ENCODE assay signal across 31 cellular contexts in genomic region chr12:72509893-72510292, GRCh38.
"Had no signal": no experiment of that assay in that cellular context is flagged by ENCODE, and none has a peak within 500 bp of the region (broad histone marks: within the 10 kb centered on the region; RNA-seq: fewer than 3 reads in every experiment).

No MANE protein-coding gene starts in this region.

- H3K27me3 Mint-ChIP-seq: activated CD4-positive, alpha-beta memory T cell treated with anti-CD3 and anti-CD28 coated beads for 36 hours; activated CD4-positive, alpha-beta T cell treated with anti-CD3 and anti-CD28 coated beads for 36 hours; activated CD4-positive, alpha-beta T cell treated with anti-CD3 and anti-CD28 coated beads, Interleukin-2, amount 10 ng/mL, durations not matched to agents 24 days and 14 days; activated CD8-positive, alpha-beta memory T cell treated with anti-CD3 and anti-CD28 coated beads, Interleukin-2, amount 10 ng/mL, durations not matched to agents 7 days and 5 days; activated naive CD4-positive, alpha-beta T cell treated with anti-CD3 and anti-CD28 coated beads, Interleukin-2, amount 50 U/mL, for 24 hours; activated naive CD8-positive, alpha-beta T cell treated with anti-CD3 and anti-CD28 coated beads for 36 hours; activated naive CD8-positive, alpha-beta T cell treated with anti-CD3 and anti-CD28 coated beads, Interleukin-2, amount 50 U/mL, for 24 hours; T-helper 17 cell had no signal

- H3K36me3 Mint-ChIP-seq: activated CD4-positive, alpha-beta memory T cell treated with anti-CD3 and anti-CD28 coated beads for 36 hours; activated CD8-positive, alpha-beta memory T cell treated with anti-CD3 and anti-CD28 coated beads, Interleukin-2, amount 10 ng/mL, durations not matched to agents 7 days and 5 days; activated naive CD4-positive, alpha-beta T cell treated with anti-CD3 and anti-CD28 coated beads, Interleukin-2, amount 50 U/mL, for 24 hours; activated naive CD8-positive, alpha-beta T cell treated with anti-CD3 and anti-CD28 coated beads for 36 hours had no signal

- H3K4me1 ChIP-seq: adrenal gland, colonic mucosa had no signal

- H3K27ac ChIP-seq: adrenal gland, colonic mucosa had no signal

- H3K9me3 Mint-ChIP-seq: activated T-helper 1 cell treated with anti-CD3 and anti-CD28 coated beads, Interleukin-12 subunit alpha, Interleukin-12 subunit beta, Interleukin-2, Interleukin-4 antibody, amounts not matched to agents 30 ng/mL and 10 ng/mL and 1 ng/mL, durations not matched to agents 14 hours and 24 hours and 36 hours; endodermal cell had no signal

- H3K27ac Mint-ChIP-seq: activated CD4-positive, alpha-beta memory T cell treated with anti-CD3 and anti-CD28 coated beads for 36 hours; activated CD4-positive, alpha-beta T cell treated with anti-CD3 and anti-CD28 coated beads for 36 hours; activated CD4-positive, alpha-beta T cell treated with anti-CD3 and anti-CD28 coated beads, Interleukin-2, amount 10 ng/mL, durations not matched to agents 24 days and 14 days; activated CD8-positive, alpha-beta memory T cell treated with anti-CD3 and anti-CD28 coated beads, Interleukin-2, amount 10 ng/mL, durations not matched to agents 7 days and 5 days; activated CD8-positive, alpha-beta T cell treated with anti-CD3 and anti-CD28 coated beads, Interleukin-2, amount 10 ng/mL, durations not matched to agents 7 days and 5 days; activated naive CD4-positive, alpha-beta T cell treated with anti-CD3 and anti-CD28 coated beads for 36 hours; activated naive CD4-positive, alpha-beta T cell treated with anti-CD3 and anti-CD28 coated beads, Interleukin-2, amount 50 U/mL, for 24 hours; activated naive CD8-positive, alpha-beta T cell treated with anti-CD3 and anti-CD28 coated beads for 36 hours; activated naive CD8-positive, alpha-beta T cell treated with anti-CD3 and anti-CD28 coated beads, Interleukin-2, amount 50 U/mL, for 24 hours; activated T-helper 1 cell treated with anti-CD3 and anti-CD28 coated beads, Interleukin-12 subunit alpha, Interleukin-12 subunit beta, Interleukin-2, Interleukin-4 antibody, amounts not matched to agents 30 ng/mL and 10 ng/mL and 1 ng/mL, durations not matched to agents 14 hours and 24 hours and 36 hours; activated T-helper 2 cell treated with anti-CD3 and anti-CD28 coated beads, Interferon-gamma antibody, Interleukin-2, Interleukin-4, amounts not matched to agents 10 μg/mL and 5 μg/mL and 100 μg/mL, durations not matched to agents 14 hours and 24 hours and 36 hours; endodermal cell; T-helper 17 cell; T-helper 2 cell treated with Interferon-gamma antibody and Interleukin-4, amounts not matched to agents 5 μg/mL and 100 μg/mL, for 36 hours had no signal

- H3K4me3 ChIP-seq: adrenal gland, body of pancreas, colonic mucosa had no signal

- H3K27me3 ChIP-seq: adrenal gland, body of pancreas, colonic mucosa had no signal

- H3K4me1 Mint-ChIP-seq: activated CD4-positive, alpha-beta T cell treated with anti-CD3 and anti-CD28 coated beads for 36 hours; activated CD4-positive, alpha-beta T cell treated with anti-CD3 and anti-CD28 coated beads, Interleukin-2, amount 10 ng/mL, durations not matched to agents 24 days and 14 days; activated CD8-positive, alpha-beta memory T cell treated with anti-CD3 and anti-CD28 coated beads, Interleukin-2, amount 10 ng/mL, durations not matched to agents 7 days and 5 days; activated naive CD4-positive, alpha-beta T cell treated with anti-CD3 and anti-CD28 coated beads, Interleukin-2, amount 50 U/mL, for 24 hours; activated naive CD8-positive, alpha-beta T cell treated with anti-CD3 and anti-CD28 coated beads for 36 hours; activated naive CD8-positive, alpha-beta T cell treated with anti-CD3 and anti-CD28 coated beads, Interleukin-2, amount 50 U/mL, for 24 hours; T-helper 17 cell had no signal

- DNase-seq: activated CD4-positive, alpha-beta memory T cell treated with anti-CD3 and anti-CD28 coated beads for 36 hours; activated CD4-positive, alpha-beta T cell treated with anti-CD3 and anti-CD28 coated beads for 36 hours; activated CD4-positive, alpha-beta T cell treated with anti-CD3 and anti-CD28 coated beads, Interleukin-2, amount 10 ng/mL, durations not matched to agents 24 days and 14 days; activated CD4-positive, CD25-positive, alpha-beta regulatory T cell; activated CD4-positive, CD25-positive, alpha-beta regulatory T cell treated with anti-CD3 and anti-CD28 coated beads, Interleukin-2, amount 50 U/mL, for 72 hours; activated CD8-positive, alpha-beta memory T cell treated with anti-CD3 and anti-CD28 coated beads, Interleukin-2, amount 10 ng/mL, durations not matched to agents 7 days and 5 days; activated CD8-positive, alpha-beta memory T cell treated with anti-CD3 and anti-CD28 coated beads, Interleukin-2, amount 50 U/mL, for 4 hours; activated CD8-positive, alpha-beta T cell treated with anti-CD3 and anti-CD28 coated beads, Interleukin-2, amount 10 ng/mL, durations not matched to agents 7 days and 5 days; activated effector memory CD4-positive, alpha-beta T cell treated with anti-CD3 and anti-CD28 coated beads, Interleukin-2, amount 50 U/mL, for 16 hours; activated naive CD4-positive, alpha-beta T cell treated with anti-CD3 and anti-CD28 coated beads for 36 hours; activated naive CD8-positive, alpha-beta T cell treated with anti-CD3 and anti-CD28 coated beads for 36 hours; activated naive CD8-positive, alpha-beta T cell treated with anti-CD3 and anti-CD28 coated beads, Interleukin-2, amount 50 U/mL, for 24 hours; activated T-cell treated with anti-CD3 and anti-CD28 coated beads, Interleukin-2, amount 50 U/mL, for 1 hour; activated T-cell treated with anti-CD3 and anti-CD28 coated beads, Interleukin-2, amount 50 U/mL, for 48 hours; adrenal gland; amygdala; aorta; body of pancreas; caudate nucleus; colonic mucosa; effector memory CD4-positive, alpha-beta T cell; endodermal cell; foreskin fibroblast; T-helper 1 cell; T-helper 17 cell; T1000 had no signal

- H3K36me3 ChIP-seq: adrenal gland, colonic mucosa had no signal

- ATAC-seq: activated CD4-positive, alpha-beta T cell treated with anti-CD3 and anti-CD28 coated beads for 36 hours; activated CD8-positive, alpha-beta memory T cell treated with anti-CD3 and anti-CD28 coated beads, Interleukin-2, amount 10 ng/mL, durations not matched to agents 7 days and 5 days; activated CD8-positive, alpha-beta T cell treated with anti-CD3 and anti-CD28 coated beads, Interleukin-2, amount 10 ng/mL, durations not matched to agents 7 days and 5 days; activated naive CD8-positive, alpha-beta T cell treated with anti-CD3 and anti-CD28 coated beads, Interleukin-2, amount 50 U/mL, for 24 hours; body of pancreas; esophagus mucosa; T-helper 17 cell had no signal

- H3K4me3 Mint-ChIP-seq: activated CD4-positive, alpha-beta memory T cell treated with anti-CD3 and anti-CD28 coated beads for 36 hours; activated CD4-positive, alpha-beta T cell treated with anti-CD3 and anti-CD28 coated beads for 36 hours; activated CD4-positive, alpha-beta T cell treated with anti-CD3 and anti-CD28 coated beads, Interleukin-2, amount 10 ng/mL, durations not matched to agents 24 days and 14 days; activated CD8-positive, alpha-beta memory T cell treated with anti-CD3 and anti-CD28 coated beads, Interleukin-2, amount 10 ng/mL, durations not matched to agents 7 days and 5 days; activated CD8-positive, alpha-beta T cell treated with anti-CD3 and anti-CD28 coated beads, Interleukin-2, amount 10 ng/mL, durations not matched to agents 7 days and 5 days; activated naive CD4-positive, alpha-beta T cell treated with anti-CD3 and anti-CD28 coated beads for 36 hours; activated naive CD4-positive, alpha-beta T cell treated with anti-CD3 and anti-CD28 coated beads, Interleukin-2, amount 50 U/mL, for 24 hours; activated naive CD8-positive, alpha-beta T cell treated with anti-CD3 and anti-CD28 coated beads for 36 hours; activated naive CD8-positive, alpha-beta T cell treated with anti-CD3 and anti-CD28 coated beads, Interleukin-2, amount 50 U/mL, for 24 hours; activated T-helper 1 cell treated with anti-CD3 and anti-CD28 coated beads, Interleukin-12 subunit alpha, Interleukin-12 subunit beta, Interleukin-2, Interleukin-4 antibody, amounts not matched to agents 30 ng/mL and 10 ng/mL and 1 ng/mL, durations not matched to agents 14 hours and 24 hours and 36 hours; endodermal cell; T-helper 17 cell; T-helper 2 cell treated with Interferon-gamma antibody and Interleukin-4, amounts not matched to agents 5 μg/mL and 100 μg/mL, for 36 hours had no signal
